1 cellular context compared by ENCODE assay signal in genomic region chr1:27959792-27960603, GRCh38.
TF ChIP-seq lines count a peak whose summit lies in the region.

Gene XKR8, plus strand, starts transcription at chr1:27959973. Its CDS starts 97 bp downstream, at chr1:27960070.

TF ChIP-seq in WTC11, 78 proteins besides CTCF, POLR2A, EP300 and RAD21 (continued from another document):
- 0 out of 2 replicates have a peak, but pooled peaks have one; percentile 14 for TF ChIP-seq USF2 (CRISPR knock-in tag; IDR thresholded peaks at IDR 0.05)
